16 cellular contexts compared by ENCODE assay signal in genomic region chrX:14915596-14915995, GRCh38.
"Had no signal": no experiment of that assay in that cellular context is flagged by ENCODE, and none has a peak within 500 bp of the region (broad histone marks: within the 10 kb centered on the region; RNA-seq: fewer than 3 reads in every experiment).

No MANE protein-coding gene starts in this region.

- H3K4me1 ChIP-seq: stomach, testis, upper lobe of right lung had no signal

- DNase-seq: activated CD4-positive, alpha-beta memory T cell treated with anti-CD3 and anti-CD28 coated beads for 36 hours; activated CD8-positive, alpha-beta memory T cell treated with anti-CD3 and anti-CD28 coated beads, Interleukin-2, amount 10 ng/mL, durations not matched to agents 7 days and 5 days; activated T-cell treated with anti-CD3 and anti-CD28 coated beads, Interleukin-2, amount 50 U/mL, for 1 hour; central memory CD4-positive, alpha-beta T cell; posterior cingulate gyrus; stomach; testis; upper lobe of right lung had no signal

- H3K27ac Mint-ChIP-seq: activated CD4-positive, alpha-beta memory T cell treated with anti-CD3 and anti-CD28 coated beads for 36 hours; activated CD8-positive, alpha-beta memory T cell treated with anti-CD3 and anti-CD28 coated beads, Interleukin-2, amount 10 ng/mL, durations not matched to agents 7 days and 5 days; activated naive CD4-positive, alpha-beta T cell treated with anti-CD3 and anti-CD28 coated beads, Interleukin-2, amount 50 U/mL, for 24 hours; brain; natural killer cell treated with Interleukin-12 subunit alpha and Interleukin-12 subunit beta and Interleukin-15 and Interleukin-18, amount 100 ng/mL, for 72 hours had no signal

- H3K27ac ChIP-seq: coronary artery, hepatocyte, stomach, testis, upper lobe of right lung, VCaP had no signal

- ATAC-seq: activated CD8-positive, alpha-beta memory T cell treated with anti-CD3 and anti-CD28 coated beads, Interleukin-2, amount 10 ng/mL, durations not matched to agents 7 days and 5 days; esophagus mucosa; left lobe of liver; natural killer cell treated with Interleukin-12 subunit alpha and Interleukin-12 subunit beta and Interleukin-15 and Interleukin-18, amount 100 ng/mL, for 72 hours; upper lobe of right lung had no signal

- H3K9me3 Mint-ChIP-seq: activated CD4-positive, alpha-beta memory T cell treated with anti-CD3 and anti-CD28 coated beads for 36 hours; activated naive CD4-positive, alpha-beta T cell treated with anti-CD3 and anti-CD28 coated beads, Interleukin-2, amount 50 U/mL, for 24 hours; brain; natural killer cell treated with Interleukin-12 subunit alpha and Interleukin-12 subunit beta and Interleukin-15 and Interleukin-18, amount 100 ng/mL, for 72 hours had no signal

- H3K9me3 ChIP-seq: stomach, testis, upper lobe of right lung had no signal

- H3K27me3 ChIP-seq: hepatocyte, stomach, testis, upper lobe of right lung had no signal

- H3K4me3 ChIP-seq: coronary artery, hepatocyte, stomach, testis, upper lobe of right lung had no signal
